20 cellular contexts compared by ENCODE assay signal in the genomic region with DNA sequence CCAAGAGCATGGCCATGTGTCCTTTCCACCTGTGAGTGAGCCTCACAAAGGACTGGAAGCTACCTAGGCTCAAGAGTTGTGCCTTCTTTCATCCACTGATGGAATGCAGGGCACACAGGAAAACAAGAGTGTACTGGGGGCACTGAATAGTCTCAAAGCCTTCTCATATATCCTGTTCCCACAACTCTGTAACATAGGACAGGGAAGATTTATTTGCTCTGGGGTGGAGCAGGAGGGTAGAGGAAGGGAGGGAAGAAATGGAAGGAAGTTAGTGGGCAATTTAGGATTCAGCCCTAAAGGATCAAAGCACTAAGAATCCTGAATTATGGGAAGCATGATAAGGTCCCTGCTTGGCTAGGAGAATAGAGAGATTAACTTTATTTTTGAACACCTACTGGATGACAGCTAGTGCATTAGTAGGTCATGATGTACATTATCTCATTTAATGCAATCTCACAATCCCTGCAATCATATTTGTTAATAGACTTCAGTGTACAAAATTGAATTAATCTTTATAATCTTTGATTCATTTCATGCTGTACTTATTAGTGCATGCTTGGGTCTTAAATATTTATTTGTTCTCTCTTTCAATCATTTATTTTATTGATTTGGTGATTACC. TPM values are rescaled to one million over a fixed set of nuclear protein-coding genes. Genes with fewer than 3 reads are reported as not detected.
DNase-seq lines count a peak whose midpoint lies in the region; ATAC-seq, FAIRE-seq and TF ChIP-seq lines count a peak whose summit lies in the region.
"Had no signal": no experiment of that assay in that cellular context is flagged by ENCODE, and none has a peak within 500 bp of the region (broad histone marks: within the 10 kb centered on the region; RNA-seq: fewer than 3 reads in every experiment).

No MANE protein-coding gene starts in this region.

- no peaks in the 10 kb centered on the region for H3K36me3 ChIP-seq in DOHH2 (ENCODE audit: control insufficient read depth, low read length)
- H3K36me3 ChIP-seq in HEK293 (ENCODE audit: control insufficient read depth in 2 of 2, insufficient read depth in 1 of 2, low read length in 2 of 2) = no peaks in the 10 kb centered on the region
- no peaks in the 10 kb centered on the region for H3K36me3 ChIP-seq in H1 (ENCODE audit: control insufficient read depth in 2 of 4, insufficient read depth in 4 of 4, low read length in 3 of 4)

- no peak overlapping the region for H2BK15ac ChIP-seq in H1 (ENCODE audit: low read length)

- H3K27ac ChIP-seq in DOHH2 (ENCODE audit: low read depth, low read length) (peak overlapping the region; percentile 13; the same call in 1 of the 2 replicates), HEK293 (ENCODE audit: extremely low read depth, low read depth, low read length) (no peak overlapping the region), H1 (ENCODE audit: low read depth, low read length) (no peak overlapping the region)
- H3K27ac ChIP-seq: KMS-11 had no signal

- H3K9me3 ChIP-seq in DOHH2 (ENCODE audit: control insufficient read depth, insufficient read depth, low read length) (no peaks in the 10 kb centered on the region), HEK293 (ENCODE audit: control insufficient read depth, insufficient read depth, low read depth, low read length) (no peaks in the 10 kb centered on the region), H1 (ENCODE audit: insufficient read depth in 2 of 2, low read depth in 1 of 2, low read length in 1 of 2) (no peaks in the 10 kb centered on the region)

- CTCF ChIA-PET in HEK293 (lab: Yijun Ruan, JAX) = interaction anchor here (0.7 kb wide), 1 partner anchor 1600 kb away, joined by 3 read pairs; no protein-coding TSS in a partner anchor
- CTCF ChIA-PET in H1 (lab: Charles Lee; ENCODE audit: partially characterized antibody) = interaction anchor here (1.5 to 5.0 kb wide), 2 partner anchors 31 to 153 kb away, joined by 3 to 35 read pairs; no protein-coding TSS in a partner anchor
- CTCF ChIA-PET in activated CD8-positive, alpha-beta T cell treated with anti-CD3 and anti-CD28 coated beads for 36 hours (lab: Charles Lee) = interaction anchor here (0.9 to 1.5 kb wide), 2 partner anchors 30 to 74 kb away, joined by 3 to 4 read pairs; no protein-coding TSS in a partner anchor

- H3K27me3 ChIP-seq in DOHH2 (ENCODE audit: control insufficient read depth, low read length) = no peaks in the 10 kb centered on the region
- no peaks in the 10 kb centered on the region for H3K27me3 ChIP-seq in H1 (replicated peaks in 1 of 4; ENCODE audit: control insufficient read depth in 3 of 4, extremely low read depth in 1 of 4, insufficient read depth in 3 of 4, low read length in 3 of 4)

- peak overlapping the region; percentile 51; the same call in 1 of the 2 replicates for H2BK20ac ChIP-seq in H1 (ENCODE audit: low read length)

- H3K9ac ChIP-seq in H1 (replicated peaks in 1 of 4; ENCODE audit: extremely low read depth in 1 of 4, low read depth in 3 of 4, low read length in 3 of 4) = no peak overlapping the region
- H3K9ac ChIP-seq: KMS-11 had no signal

- H3K23me2 ChIP-seq in H1 (ENCODE audit: low read depth, low read length) = no peaks in the 10 kb centered on the region; the same call in 1 of the 2 replicates

- POLR2A ChIA-PET in HEK293 (lab: Yijun Ruan, JAX) = no interaction called here
- POLR2A ChIA-PET in H1 (lab: Charles Lee; ENCODE audit: partially characterized antibody) = interaction anchor here (1.0 to 15.8 kb wide), 2 partner anchors 16 to 33 kb away, joined by 3 to 107 read pairs; no protein-coding TSS in a partner anchor
- POLR2A ChIA-PET in activated CD8-positive, alpha-beta T cell treated with anti-CD3 and anti-CD28 coated beads for 36 hours (lab: Charles Lee) = no interaction called here

- H3K4ac ChIP-seq in H1 (replicated peaks; ENCODE audit: insufficient read length, low read depth, low read length) = no peak overlapping the region

- no peak overlapping the region for H3K23ac ChIP-seq in H1 (ENCODE audit: insufficient read length)

- FAIRE-seq in H1 (lab: Jason Lieb, UNC) = no peak
- FAIRE-seq: HepG2 had no signal

- H3K56ac ChIP-seq in H1 (replicated peaks; ENCODE audit: insufficient read length, low read depth, low read length) = no peak overlapping the region

- TF ChIP-seq CTCF in DOHH2 (IDR thresholded peaks at IDR 0.05; ENCODE audit: low read depth, low read length, poor library complexity, severe bottlenecking) (no peak), HEK293 (tag by site-specific recombination; IDR thresholded peaks at IDR 0.05) (no peak), H1 (IDR thresholded peaks at IDR 0.05; ENCODE audit: control extremely low read depth in 1 of 3, insufficient read depth in 1 of 3, low read depth in 1 of 3, low read length in 3 of 3) (no peak), nephron progenitor cell (IDR thresholded peaks at IDR 0.05) (no peak)
- no peak for TF ChIP-seq CTCF in activated CD8-positive, alpha-beta T cell treated with anti-CD3 and anti-CD28 coated beads for 36 hours (IDR thresholded peaks at IDR 0.05)

- no peak for TF ChIP-seq POLR2A in H1 (IDR thresholded peaks at IDR 0.05; ENCODE audit: control extremely low read depth in 1 of 2, low read depth in 2 of 2, low read length in 2 of 2)

- no peak overlapping the region for H4K5ac ChIP-seq in H1 (ENCODE audit: insufficient read length, low read depth, low read length)

- ATAC-seq in activated CD8-positive, alpha-beta T cell treated with anti-CD3 and anti-CD28 coated beads for 36 hours = no peak
- ATAC-seq: HepG2 had no signal

- H2AK5ac ChIP-seq in H1 (ENCODE audit: low read depth, low read length) = no peak overlapping the region

- no peak for TF ChIP-seq EP300 in H1 (IDR thresholded peaks at IDR 0.05; ENCODE audit: borderline replicate concordance in 1 of 2, low read depth in 2 of 2, low read length in 2 of 2)

- H3K79me2 ChIP-seq in DOHH2 (ENCODE audit: control insufficient read depth, low read length) (no peaks in the 10 kb centered on the region), H1 (ENCODE audit: control insufficient read depth in 1 of 2, insufficient read depth in 2 of 2, low read length in 2 of 2) (no peaks in the 10 kb centered on the region)

- H3K9me2 ChIP-seq in DOHH2 (replicated peaks; ENCODE audit: control insufficient read depth, low read length) = no peaks in the 10 kb centered on the region

- H2BK12ac ChIP-seq in H1 (ENCODE audit: low read depth, low read length) = peak overlapping the region; percentile 81; the same call in 1 of the 2 replicates

- H2AFZ ChIP-seq in H1 (ENCODE audit: low read length) = peak overlapping the region; percentile 72; the same call in 1 of the 2 replicates

- H3K4me3 ChIP-seq in DOHH2 (ENCODE audit: low read length) (no peak overlapping the region), HEK293 (ENCODE audit: low read depth, low read length) (no peak overlapping the region), H1 (ENCODE audit: extremely low read depth in 1 of 4, insufficient read depth in 2 of 4, low read depth in 3 of 4, low read length in 4 of 4) (no peak overlapping the region)

- no peaks in the 10 kb centered on the region for H3K79me1 ChIP-seq in H1 (ENCODE audit: low read depth, low read length)

- no peak overlapping the region for H3K18ac ChIP-seq in H1 (ENCODE audit: extremely low read depth, low read length)

- peak overlapping the region; percentile 50 for H3K27ac Mint-ChIP-seq in nephron progenitor cell
- no peak overlapping the region for H3K27ac Mint-ChIP-seq in activated CD8-positive, alpha-beta T cell treated with anti-CD3 and anti-CD28 coated beads for 36 hours
- H3K27ac Mint-ChIP-seq: HFFc6 had no signal

- no peak overlapping the region for H2BK5ac ChIP-seq in H1 (ENCODE audit: low read depth, low read length)

- H3K36me3 Mint-ChIP-seq in nephron progenitor cell (ENCODE audit: low read depth) = no peaks in the 10 kb centered on the region
- H3K36me3 Mint-ChIP-seq in activated CD8-positive, alpha-beta T cell treated with anti-CD3 and anti-CD28 coated beads for 36 hours (ENCODE audit: low read depth) = no peaks in the 10 kb centered on the region

- no peak overlapping the region for H4K8ac ChIP-seq in H1 (ENCODE audit: extremely low read depth, insufficient read depth, low read length)

- H3K4me2 ChIP-seq in DOHH2 (ENCODE audit: low read length) (no peak overlapping the region), H1 (ENCODE audit: insufficient read depth in 1 of 2, low read depth in 2 of 2, low read length in 2 of 2) (0 out of 4 replicates have a peak overlapping the region, but pooled peaks of 1 of the 2 experiments have one; percentile 18)
- H3K4me2 ChIP-seq: KMS-11 had no signal

- peak overlapping the region; percentile 33 for H3K4me3 Mint-ChIP-seq in nephron progenitor cell
- H3K4me3 Mint-ChIP-seq in activated CD8-positive, alpha-beta T cell treated with anti-CD3 and anti-CD28 coated beads for 36 hours = no peak overlapping the region
- H3K4me3 Mint-ChIP-seq: HFFc6 had no signal

- H3K9me3 Mint-ChIP-seq in nephron progenitor cell = no peaks in the 10 kb centered on the region
- H3K9me3 Mint-ChIP-seq in activated CD8-positive, alpha-beta T cell treated with anti-CD3 and anti-CD28 coated beads for 36 hours = no peaks in the 10 kb centered on the region
- H3K9me3 Mint-ChIP-seq: HFFc6 had no signal

- H4K20me1 ChIP-seq in DOHH2 (ENCODE audit: control insufficient read depth, insufficient read depth, low read depth, low read length) = no peaks in the 10 kb centered on the region
- no peaks in the 10 kb centered on the region for H4K20me1 ChIP-seq in H1 (replicated peaks in 1 of 2; ENCODE audit: control insufficient read depth in 1 of 2, insufficient read depth in 2 of 2, low read length in 2 of 2)

- H2BK120ac ChIP-seq in H1 (replicated peaks; ENCODE audit: low read depth, low read length) = no peak overlapping the region

- no peak for TF ChIP-seq RAD21 in H1 (IDR thresholded peaks at IDR 0.05 in 1 of 2, conservative IDR thresholded peaks at IDR 0.05 in 1 of 2; ENCODE audit: low read depth in 2 of 2, low read length in 2 of 2)

- H3K4me1 ChIP-seq in DOHH2 (ENCODE audit: control insufficient read depth, low read length) = peaks cover 87% of the 10 kb centered on the region
- no peaks in the 10 kb centered on the region; the same call in 1 of the 2 replicates for H3K4me1 ChIP-seq in HEK293 (ENCODE audit: control insufficient read depth, insufficient read depth, low read length)
- H3K4me1 ChIP-seq in H1 (replicated peaks in 1 of 4; ENCODE audit: control insufficient read depth in 3 of 4, insufficient read depth in 4 of 4, low read length in 3 of 4) = peaks cover 6 to 24% (median 12%) of the 10 kb centered on the region in 4 experiments; a peak in 6 of 7 replicates

- DNase-seq in H1 (ENCODE audit: low read depth in 1 of 2, low spot score in 2 of 2) (no peak), nephron progenitor cell (no peak), COLO829 (ENCODE audit: low spot score) (no peak), NCI-H748 treated with DMSO at 0.1 percent for 48 hours (lab: John Stamatoyannopoulos, UW) (no peak), AG08395 (ENCODE audit: low spot score) (no peak)
- DNase-seq in activated CD8-positive, alpha-beta T cell treated with anti-CD3 and anti-CD28 coated beads for 36 hours = no peak
- DNase-seq: DMS153, HFFc6, NCI-H1105, NCI-H187 treated with DMSO at 0.1 percent for 48 hours, NCI-H2171, NCI-H446 treated with DMSO at 0.1 percent for 48 hours, OCI-M1, RPMI8226 had no signal

- H3K4me1 Mint-ChIP-seq in nephron progenitor cell = peaks cover 85% of the 10 kb centered on the region
- peaks cover 41% of the 10 kb centered on the region for H3K4me1 Mint-ChIP-seq in activated CD8-positive, alpha-beta T cell treated with anti-CD3 and anti-CD28 coated beads for 36 hours (ENCODE audit: low read depth)

- no peak overlapping the region for H3K14ac ChIP-seq in H1 (ENCODE audit: insufficient read length)

- intact Hi-C loops in activated CD8-positive, alpha-beta T cell treated with anti-CD3 and anti-CD28 coated beads for 36 hours (cut with micrococcal nuclease) = no loop called here

- H4K91ac ChIP-seq in H1 (replicated peaks; ENCODE audit: insufficient read length, low read length) = peak overlapping the region; percentile 67

- peaks cover 2% of the 10 kb centered on the region for H3K27me3 Mint-ChIP-seq in nephron progenitor cell (ENCODE audit: low read depth, poor library complexity)
- peaks cover 26% of the 10 kb centered on the region for H3K27me3 Mint-ChIP-seq in activated CD8-positive, alpha-beta T cell treated with anti-CD3 and anti-CD28 coated beads for 36 hours

- peaks cover 5% of the 10 kb centered on the region; the same call in 1 of the 2 replicates for H3F3A ChIP-seq in DOHH2 (ENCODE audit: control insufficient read depth, insufficient read depth)

RNA-seq across cellular contexts. Expression of gene RGS16, which starts 27.0 kb away (rescaled TPM):
- 8.1 and 9.8 TPM in 2 replicates for total RNA-seq in H1 (2021; fragmentation: NEBNext Ultra II Directional; extraction: Animal tissue kit (Norgen Biotek cat#: 25700))
- 5.7 and 7.7 TPM in 2 replicates for polyA plus RNA-seq in H1 (2011; rRNA removed)
- 8.6 TPM for polyA plus RNA-seq in H1 (2011; cell fraction: cytosol; rRNA removed)
- 9.3 TPM for polyA plus RNA-seq in H1 (2011; cell fraction: nucleus; rRNA removed)
- polyA plus RNA-seq in H1 (2012, experiment 1 of 2) = 7.5 to 8.3 TPM (median 8.1 TPM) in 4 replicates
- 8.6 TPM for polyA plus RNA-seq in H1 (2012, experiment 2 of 2)
- polyA plus RNA-seq in H1 (2013, experiment 1 of 2) = 5.7 TPM
- 5.4 TPM for polyA plus RNA-seq in H1 (2013, experiment 2 of 2)
- polyA minus RNA-seq in H1 (2011; rRNA and poly(A)+ RNA removed) = 4.1 and 5.1 TPM in 2 replicates
- polyA minus RNA-seq in H1 (2011; cell fraction: cytosol; rRNA and poly(A)+ RNA removed) = 5.7 TPM
- 6.7 TPM for polyA minus RNA-seq in H1 (2011; cell fraction: nucleus; rRNA and poly(A)+ RNA removed)
- 10 to 100 TPM; 33.8 to 35.6 TPM for total RNA-seq in activated CD8-positive, alpha-beta T cell treated with anti-CD3 and anti-CD28 coated beads for 36 hours
- total RNA-seq: HepG2 had no signal
- polyA plus RNA-seq: HepG2 had no signal

RNA-seq across cellular contexts. Expression of gene RNASEL, which starts 42.1 kb away (rescaled TPM):
- total RNA-seq in H1 (2021; fragmentation: NEBNext Ultra II Directional; extraction: Animal tissue kit (Norgen Biotek cat#: 25700)) = 0.57 and 0.78 TPM in 2 replicates
- polyA plus RNA-seq in H1 (2011; rRNA removed) = 0.27 and 0.39 TPM in 2 replicates
- 0.56 TPM for polyA plus RNA-seq in H1 (2011; cell fraction: cytosol; rRNA removed)
- polyA plus RNA-seq in H1 (2011; cell fraction: nucleus; rRNA removed) = 0.43 TPM
- polyA plus RNA-seq in H1 (2012, experiment 1 of 2) = 0.42 to 0.69 TPM (median 0.55 TPM) in 4 replicates
- 0.08 TPM for polyA plus RNA-seq in H1 (2012, experiment 2 of 2)
- polyA plus RNA-seq in H1 (2013, experiment 1 of 2) = 0.28 TPM
- polyA plus RNA-seq in H1 (2013, experiment 2 of 2) = 0.29 TPM
- 0.63 and 0.73 TPM in 2 replicates for polyA minus RNA-seq in H1 (2011; rRNA and poly(A)+ RNA removed)
- 0.51 TPM for polyA minus RNA-seq in H1 (2011; cell fraction: cytosol; rRNA and poly(A)+ RNA removed)
- polyA minus RNA-seq in H1 (2011; cell fraction: nucleus; rRNA and poly(A)+ RNA removed) = 0.60 TPM
- 1 to 10 TPM; 3.7 TPM for total RNA-seq in activated CD8-positive, alpha-beta T cell treated with anti-CD3 and anti-CD28 coated beads for 36 hours

RNA-seq across cellular contexts. Expression of gene RGS8, which starts 53.2 kb away (rescaled TPM):
- 0.13 and 0.29 TPM in 2 replicates for total RNA-seq in H1 (2021; fragmentation: NEBNext Ultra II Directional; extraction: Animal tissue kit (Norgen Biotek cat#: 25700))
- polyA plus RNA-seq in H1 (2011; rRNA removed) = 0.16 and 0.23 TPM in 2 replicates
- polyA plus RNA-seq in H1 (2011; cell fraction: cytosol; rRNA removed) = 0.18 TPM
- 0.11 TPM for polyA plus RNA-seq in H1 (2011; cell fraction: nucleus; rRNA removed)
- polyA plus RNA-seq in H1 (2012, experiment 1 of 2) = 0.10 to 0.42 TPM (median 0.17 TPM) in 4 replicates
- polyA plus RNA-seq in H1 (2012, experiment 2 of 2) = 0.04 TPM
- 0.06 TPM for polyA plus RNA-seq in H1 (2013, experiment 1 of 2)
- polyA plus RNA-seq in H1 (2013, experiment 2 of 2) = 0.04 TPM
- polyA minus RNA-seq in H1 (2011; rRNA and poly(A)+ RNA removed) = 0.79 and 0.88 TPM in 2 replicates
- 0.37 TPM for polyA minus RNA-seq in H1 (2011; cell fraction: cytosol; rRNA and poly(A)+ RNA removed)
- polyA minus RNA-seq in H1 (2011; cell fraction: nucleus; rRNA and poly(A)+ RNA removed) = 0.60 TPM
- total RNA-seq in activated CD8-positive, alpha-beta T cell treated with anti-CD3 and anti-CD28 coated beads for 36 hours = not detected
- total RNA-seq: HepG2, HFFc6, MCF 10A had no signal
- polyA plus RNA-seq: BJ, HepG2 had no signal
